Comparison of ENCODE assay signal across 7 cellular contexts in genomic region chr1:26408604-26409003, GRCh38. TPM values are rescaled to one million over a fixed set of nuclear protein-coding genes. Genes with fewer than 3 reads are reported as not detected.
DNase-seq lines count a peak whose midpoint lies in the region; ATAC-seq and TF ChIP-seq lines count a peak whose summit lies in the region.

No MANE protein-coding gene starts in this region.

- DNase-seq in HFF-Myc (ENCODE audit: extremely low read depth, low read depth) (peak; percentile 47), T1000 (lab: John Stamatoyannopoulos, UW) (peak; percentile 74), astrocyte of the cerebellum (ENCODE audit: low read depth) (peak; percentile 73), smooth muscle cell (lab: John Stamatoyannopoulos, UW; ENCODE audit: unreplicated experiment) (peak; percentile 68), NCI-H2171 (lab: John Stamatoyannopoulos, UW) (no peak)

- H3K27me3 ChIP-seq in smooth muscle cell (ENCODE audit: low read depth): peaks cover 32% of the 10 kb centered on the region

- H3K36me3 ChIP-seq in smooth muscle cell (ENCODE audit: low read depth): no peaks in the 10 kb centered on the region

- H3K9ac ChIP-seq in smooth muscle cell (ENCODE audit: low read depth): no peak overlapping the region

- peaks cover 5% of the 10 kb centered on the region for H3F3A ChIP-seq in smooth muscle cell (ENCODE audit: low read depth)

- H3K4me2 ChIP-seq in smooth muscle cell: no peak overlapping the region

- no peaks in the 10 kb centered on the region for H3K9me3 ChIP-seq in smooth muscle cell (replicated peaks; ENCODE audit: low read depth)

- peaks cover 9% of the 10 kb centered on the region for H3K79me2 ChIP-seq in smooth muscle cell (ENCODE audit: low read depth)

- H3K4me3 ChIP-seq in HFF-Myc (replicated peaks; ENCODE audit: low read depth, low read length) (no peak overlapping the region), astrocyte of the cerebellum (ENCODE audit: low read depth, low read length) (no peak overlapping the region), iPS-11a (ENCODE audit: low read depth, low read length) (peak overlapping the region; percentile 30), smooth muscle cell (no peak overlapping the region)

- ATAC-seq in GM18873 (IDR thresholded peaks at IDR 0.05; ENCODE audit: low FRiP score, unreplicated experiment): no peak

- H2AFZ ChIP-seq in smooth muscle cell (ENCODE audit: low read depth): no peak overlapping the region

- WGBS in smooth muscle cell (ENCODE audit: low lambda C conversion rate): 0% methylated on average over 12 of the region's 12 CpGs

- H3K4me1 ChIP-seq in smooth muscle cell (ENCODE audit: low read depth): peaks cover 3% of the 10 kb centered on the region

- no peak for TF ChIP-seq CTCF in HFF-Myc (IDR thresholded peaks at IDR 0.05; ENCODE audit: low read depth, low read length, missing control alignments)
- TF ChIP-seq CTCF in astrocyte of the cerebellum (IDR thresholded peaks at IDR 0.05; ENCODE audit: low read depth, low read length, missing control alignments): no peak
- TF ChIP-seq CTCF in smooth muscle cell (IDR thresholded peaks at IDR 0.05; ENCODE audit: borderline replicate concordance, insufficient read depth, poor library complexity, severe bottlenecking): no peak

- no peaks in the 10 kb centered on the region for H4K20me1 ChIP-seq in smooth muscle cell (ENCODE audit: low read depth)

- H3K27ac ChIP-seq in smooth muscle cell (ENCODE audit: low read depth): no peak overlapping the region

- in situ Hi-C loops in astrocyte of the cerebellum (cut with HindIII; ENCODE audit: low sequenced_read_pairs): loop anchor here (5.0 kb wide), 1 partner anchor 46 kb away; no protein-coding TSS in a partner anchor

RNA-seq across cellular contexts. Expression of gene LIN28A, which starts 2.0 kb away (rescaled TPM):
- total RNA-seq in smooth muscle cell: not detected in 2 replicates
- polyA plus RNA-seq in smooth muscle cell: 0.08 and 0.13 TPM in 2 replicates

RNA-seq across cellular contexts. Expression of gene DHDDS, which starts 23.5 kb away (rescaled TPM):
- 37.5 and 56.4 TPM in 2 replicates for total RNA-seq in smooth muscle cell
- polyA plus RNA-seq in smooth muscle cell: 41.5 and 53.6 TPM in 2 replicates

RNA-seq across cellular contexts. Expression of gene ZNF683, which starts 36.1 kb away (rescaled TPM):
- total RNA-seq in smooth muscle cell: not detected in 2 replicates
- polyA plus RNA-seq in smooth muscle cell: not detected in 2 replicates

RNA-seq across cellular contexts. Expression of gene CRYBG2, which starts 54.7 kb away (rescaled TPM):
- total RNA-seq in smooth muscle cell: 5.2 and 9.5 TPM in 2 replicates
- polyA plus RNA-seq in smooth muscle cell: 4.1 and 9.8 TPM in 2 replicates
